1 cellular context compared by ENCODE assay signal in genomic region chr16:85688586-85689284, GRCh38.
TF ChIP-seq lines count a peak whose summit lies in the region.

GINS2 (minus strand) TSS chr16:85688954; CDS start chr16:85688898, 56 bp downstream.

TF ChIP-seq in K562, 482 proteins besides CTCF, POLR2A, EP300 and RAD21 (continued from another document and continues in another):
- TF ChIP-seq FOXO4 (CRISPR knock-in tag; IDR thresholded peaks at IDR 0.05) (no peak), ADNP (tag; IDR thresholded peaks at IDR 0.05) (no peak), CBX5 (IDR thresholded peaks at IDR 0.05; ENCODE audit: borderline replicate concordance, low read depth) (no peak), DACH1 (IDR thresholded peaks at IDR 0.05; ENCODE audit: partially characterized antibody) (no peak), ZSCAN32 (CRISPR knock-in tag; IDR thresholded peaks at IDR 0.05) (no peak), NR2C1 (IDR thresholded peaks at IDR 0.05) (no peak), NR2C1 (tag; IDR thresholded peaks at IDR 0.05) (no peak), STAT5B (CRISPR knock-in tag; IDR thresholded peaks at IDR 0.05) (no peak), ZNF583 (CRISPR knock-in tag; IDR thresholded peaks at IDR 0.05) (no peak), NFYB (IDR thresholded peaks at IDR 0.05; ENCODE audit: extremely low read depth, insufficient read length) (peak; percentile 78), NCOR1 (IDR thresholded peaks at IDR 0.05) (no peak), NCOA1 (IDR thresholded peaks at IDR 0.05; ENCODE audit: low read depth) (no peak), HNRNPLL (IDR thresholded peaks at IDR 0.05; ENCODE audit: low read depth, low read length, poor library complexity, severe bottlenecking) (peak; percentile 49), E4F1 (CRISPR knock-in tag; IDR thresholded peaks at IDR 0.05; ENCODE audit: borderline replicate concordance) (no peak), MTA2 (IDR thresholded peaks at IDR 0.05; ENCODE audit: low read depth) (no peak), ZNF445 (CRISPR knock-in tag; IDR thresholded peaks at IDR 0.05; ENCODE audit: low read depth) (no peak), ZBTB17 (CRISPR knock-in tag; IDR thresholded peaks at IDR 0.05) (no peak), HDGF (IDR thresholded peaks at IDR 0.05) (no peak), AFF1 (IDR thresholded peaks at IDR 0.05; ENCODE audit: low read depth in 1 of 2, partially characterized antibody in 2 of 2) (no peak), KLF10 (CRISPR knock-in tag; IDR thresholded peaks at IDR 0.05) (no peak), TBL1XR1 (IDR thresholded peaks at IDR 0.05; ENCODE audit: low read length in 2 of 2) (no peak; a peak in 1 of 4 replicates), GTF2B (IDR thresholded peaks at IDR 0.05; ENCODE audit: extremely low read depth, insufficient read length) (no peak), SOX6 (IDR thresholded peaks at IDR 0.05) (no peak), MYBL2 (IDR thresholded peaks at IDR 0.05; ENCODE audit: low read depth) (no peak), MYBL2 (CRISPR knock-in tag; IDR thresholded peaks at IDR 0.05; ENCODE audit: borderline replicate concordance) (no peak), ZNF224 (CRISPR knock-in tag; IDR thresholded peaks at IDR 0.05) (no peak), ZNF551 (CRISPR knock-in tag; IDR thresholded peaks at IDR 0.05) (no peak), ZNF408 (CRISPR knock-in tag; IDR thresholded peaks at IDR 0.05; ENCODE audit: low read depth) (no peak), MECOM (CRISPR knock-in tag; IDR thresholded peaks at IDR 0.05) (no peak), MBD2 (IDR thresholded peaks at IDR 0.05; ENCODE audit: borderline replicate concordance, low read depth) (peak; percentile 85; the same call in 1 of the 2 replicates), HOMEZ (CRISPR knock-in tag; IDR thresholded peaks at IDR 0.05) (no peak), ZNF197 (CRISPR knock-in tag; IDR thresholded peaks at IDR 0.05; ENCODE audit: low read depth) (no peak), CHD4 (IDR thresholded peaks at IDR 0.05; ENCODE audit: insufficient read depth, insufficient replicate concordance, low read depth, low read length, poor library complexity, severe bottlenecking) (no peak), MAX (CRISPR knock-in tag; IDR thresholded peaks at IDR 0.05) (peak; percentile 69), ZNF609 (CRISPR knock-in tag; IDR thresholded peaks at IDR 0.05; ENCODE audit: borderline replicate concordance) (no peak), ZBTB7A (IDR thresholded peaks at IDR 0.05; ENCODE audit: borderline replicate concordance, control insufficient read depth, low read depth, low read length) (peak; percentile 39; the same call in 1 of the 2 replicates), MAZ (CRISPR knock-in tag; conservative IDR thresholded peaks at IDR 0.05 in 1 of 2, IDR thresholded peaks at IDR 0.05 in 1 of 2) (peak; percentile 27 to 71; a peak in 3 of 4 replicates), THRA (IDR thresholded peaks at IDR 0.05) (no peak), RBFOX2 (IDR thresholded peaks at IDR 0.05; ENCODE audit: low read depth, low read length) (peak; percentile 90), ZNF384 (IDR thresholded peaks at IDR 0.05; ENCODE audit: low read depth, low read length) (no peak), HEY1 (CRISPR knock-in tag; IDR thresholded peaks at IDR 0.05; ENCODE audit: borderline replicate concordance) (no peak), CTBP1 (IDR thresholded peaks at IDR 0.05; ENCODE audit: borderline replicate concordance) (peak; percentile 28; the same call in 1 of the 2 replicates), C11orf30 (IDR thresholded peaks at IDR 0.05; ENCODE audit: low read depth) (no peak), NFRKB (IDR thresholded peaks at IDR 0.05; ENCODE audit: low read depth) (0 out of 2 replicates have a peak, but pooled peaks have one; percentile 44)
